16 cellular contexts compared by ENCODE assay signal in genomic region chr7:150675714-150676113, GRCh38. TPM values are rescaled to one million over a fixed set of nuclear protein-coding genes. Genes with fewer than 3 reads are reported as not detected.
A peak's percentile ranks its signal among the peaks of the same experiment; 100 is the strongest.
DNase-seq lines count a peak whose midpoint lies in the region; ATAC-seq and TF ChIP-seq lines count a peak whose summit lies in the region.
"Had no signal": no experiment of that assay in that cellular context is flagged by ENCODE, and none has a peak within 500 bp of the region (broad histone marks: within the 10 kb centered on the region; RNA-seq: fewer than 3 reads in every experiment).

No MANE protein-coding gene starts in this region.

- peak overlapping the region; percentile 63; the same call in 1 of the 2 replicates for H3K4me2 ChIP-seq in BLaER1

- no peak for TF ChIP-seq CTCF in CD4-positive, alpha-beta T cell (IDR thresholded peaks at IDR 0.05)
- TF ChIP-seq CTCF in adrenal gland (IDR thresholded peaks at IDR 0.05): no peak
- TF ChIP-seq CTCF in natural killer cell (IDR thresholded peaks at IDR 0.05): no peak

- 57 to 81% (median 69%) methylated on average over 2 of the region's 2 CpGs for WGBS in adrenal gland, 4 donors

- H3K27ac ChIP-seq in BLaER1 (no peak overlapping the region), adrenal gland (peak overlapping the region in 3 of 5 donors; percentile 6 to 37 (median 30))
- peak overlapping the region; percentile 58 for H3K27ac ChIP-seq in CD4-positive, alpha-beta T cell (ENCODE audit: low read depth, low read length)
- H3K27ac ChIP-seq: WERI-Rb-1 had no signal

- peaks cover 9% of the 10 kb centered on the region; the same call in 1 of the 2 replicates for H3K9me3 ChIP-seq in BLaER1
- peaks cover 4% of the 10 kb centered on the region for H3K9me3 ChIP-seq in CD4-positive, alpha-beta T cell (ENCODE audit: control insufficient read depth, low read length)
- H3K9me3 ChIP-seq in adrenal gland (replicated peaks in 1 of 3): no peaks in the 10 kb centered on the region
- H3K9me3 ChIP-seq: body of pancreas had no signal

- intact Hi-C loops in CD4-positive, alpha-beta T cell (cut with DNase I, micrococcal nuclease): loop anchor here in 1 of 2 experiments (2.0 to 5.0 kb wide), 2 partner anchors 42 to 79 kb away; partner anchors contain the start of gene GIMAP1
- intact Hi-C loops in adrenal gland (cut with DNase I): no loop called here
- intact Hi-C loops in natural killer cell (cut with micrococcal nuclease): no loop called here

- no peaks in the 10 kb centered on the region for H3K27me3 Mint-ChIP-seq in CD4-positive, alpha-beta T cell
- H3K27me3 Mint-ChIP-seq in natural killer cell (ENCODE audit: low read depth in 2 of 2): no peaks in the 10 kb centered on the region

- peaks cover 3% of the 10 kb centered on the region for H3K9me3 Mint-ChIP-seq in CD4-positive, alpha-beta T cell
- H3K9me3 Mint-ChIP-seq in natural killer cell: peaks cover 2 to 5% of the 10 kb centered on the region in 2 donors
- H3K9me3 Mint-ChIP-seq: memory B cell had no signal

- no peak for DNase-seq in CD4-positive, alpha-beta T cell
- DNase-seq in adrenal gland: no peak
- DNase-seq in natural killer cell: no peak
- no peak for DNase-seq in NCI-H1092 treated with DMSO at 0.1 percent for 48 hours (lab: John Stamatoyannopoulos, UW)
- DNase-seq: NCI-H1436, NCI-H446 treated with DMSO at 0.1 percent for 48 hours, small intestine, WERI-Rb-1 had no signal

- no peaks in the 10 kb centered on the region for H3K36me3 ChIP-seq in BLaER1
- no peaks in the 10 kb centered on the region for H3K36me3 ChIP-seq in adrenal gland (replicated peaks in 1 of 2)
- H3K36me3 ChIP-seq: WERI-Rb-1 had no signal

- peaks cover 17% of the 10 kb centered on the region for H3K4me1 ChIP-seq in BLaER1
- no peaks in the 10 kb centered on the region for H3K4me1 ChIP-seq in adrenal gland (replicated peaks in 1 of 2)
- H3K4me1 ChIP-seq: body of pancreas had no signal

- TF ChIP-seq POLR2A in adrenal gland (IDR thresholded peaks at IDR 0.05): no peak

- H4K20me1 ChIP-seq in BLaER1: no peaks in the 10 kb centered on the region

- H3K27me3 ChIP-seq in BLaER1 (no peaks in the 10 kb centered on the region), adrenal gland (no peaks in the 10 kb centered on the region)
- H3K27me3 ChIP-seq in CD4-positive, alpha-beta T cell (ENCODE audit: control insufficient read depth, insufficient read depth, low read length): no peaks in the 10 kb centered on the region
- H3K27me3 ChIP-seq: body of pancreas had no signal

- CTCF ChIA-PET in CD4-positive, alpha-beta T cell (lab: Charles Lee): interaction anchor here (0.7 kb wide), 1 partner anchor 224 kb away, joined by 6 read pairs; no protein-coding TSS in a partner anchor

- peaks cover 87% of the 10 kb centered on the region for H3K4me1 Mint-ChIP-seq in CD4-positive, alpha-beta T cell (ENCODE audit: low read depth)
- H3K4me1 Mint-ChIP-seq in natural killer cell: peaks cover 59 to 67% of the 10 kb centered on the region in 2 donors

- H3K9ac ChIP-seq in BLaER1: no peak overlapping the region

- H3K36me3 Mint-ChIP-seq in CD4-positive, alpha-beta T cell (ENCODE audit: low read depth): peaks cover 59% of the 10 kb centered on the region
- H3K36me3 Mint-ChIP-seq in natural killer cell: no peaks in the 10 kb centered on the region
- H3K36me3 Mint-ChIP-seq: memory B cell had no signal

- POLR2A ChIA-PET in CD4-positive, alpha-beta T cell (lab: Charles Lee): interaction anchor here (0.9 to 3.1 kb wide), 13 partner anchors 8 to 226 kb away, joined by 3 to 29 read pairs (median 15); partner anchors contain the start of genes GIMAP1, GIMAP2, GIMAP4 and GIMAP6

- ATAC-seq in CD4-positive, alpha-beta T cell (ENCODE audit: poor library complexity): no peak
- ATAC-seq in natural killer cell: no peak
- ATAC-seq in GM18519 (IDR thresholded peaks at IDR 0.05; ENCODE audit: low FRiP score, unreplicated experiment): no peak
- ATAC-seq in HG03432 (IDR thresholded peaks at IDR 0.05; ENCODE audit: unreplicated experiment): no peak
- ATAC-seq: body of pancreas, HCT116 had no signal

- H3K4me3 Mint-ChIP-seq in CD4-positive, alpha-beta T cell: peak overlapping the region; percentile 78
- peak overlapping the region; percentile 67 for H3K4me3 Mint-ChIP-seq in natural killer cell
- H3K4me3 Mint-ChIP-seq: B cell, memory B cell had no signal

- peak overlapping the region; percentile 79 for H3K27ac Mint-ChIP-seq in CD4-positive, alpha-beta T cell
- H3K27ac Mint-ChIP-seq in natural killer cell: peak overlapping the region; percentile 65 to 88
- H3K27ac Mint-ChIP-seq: B cell, memory B cell had no signal

- no peak overlapping the region for H3K4me3 ChIP-seq in BLaER1
- no peak overlapping the region for H3K4me3 ChIP-seq in adrenal gland
- H3K4me3 ChIP-seq: body of pancreas had no signal

RNA-seq across cellular contexts. Expression of gene GIMAP2, which starts 9.8 kb away (rescaled TPM):
- total RNA-seq in CD4-positive, alpha-beta T cell: 10 to 100 TPM; 64.1 to 65.1 TPM
- total RNA-seq in adrenal gland (10 to 100 TPM in 7 of 8 donors, 1 to 10 TPM in 1; 8.1 to 23.6 (median 15.5) TPM), natural killer cell (10 to 100 TPM; 47.5 to 77.5 (median 61.0) TPM)
- polyA plus RNA-seq in adrenal gland: 10 to 100 TPM in 1 of 3 donors, 1 to 10 TPM in 2; 5.2 to 10.9 (median 7.8) TPM
- total RNA-seq: OCI-LY7 had no signal

RNA-seq across cellular contexts. Expression of gene GIMAP1, which starts 40.7 kb away (rescaled TPM):
- total RNA-seq in CD4-positive, alpha-beta T cell: 1 to 10 TPM; 8.0 to 8.1 TPM
- total RNA-seq in adrenal gland (10 to 100 TPM in 1 of 8 donors, 1 to 10 TPM in 7; 2.4 to 11.2 (median 7.9) TPM), natural killer cell (10 to 100 TPM; 11.1 to 23.9 (median 13.3) TPM)
- polyA plus RNA-seq in adrenal gland: 1 to 10 TPM; 1.5 to 4.7 (median 4.2) TPM
- total RNA-seq: OCI-LY7 had no signal

RNA-seq across cellular contexts. Expression of gene GIMAP6, which starts 43.5 kb away (rescaled TPM):
- total RNA-seq in CD4-positive, alpha-beta T cell: 10 to 100 TPM; 14.3 to 14.9 TPM
- total RNA-seq in adrenal gland: 10 to 100 TPM; 20.6 to 50.6 (median 29.1) TPM
- polyA plus RNA-seq in adrenal gland: 10 to 100 TPM in 2 of 3 donors, 1 to 10 TPM in 1; 9.9 to 12.9 (median 11.0) TPM
- total RNA-seq in natural killer cell: 100 to 1,000 TPM in 1 of 3 donors, 10 to 100 TPM in 2; 39.7 to 100 (median 51.9) TPM
- total RNA-seq: OCI-LY7 had no signal
